In the genomic region with DNA sequence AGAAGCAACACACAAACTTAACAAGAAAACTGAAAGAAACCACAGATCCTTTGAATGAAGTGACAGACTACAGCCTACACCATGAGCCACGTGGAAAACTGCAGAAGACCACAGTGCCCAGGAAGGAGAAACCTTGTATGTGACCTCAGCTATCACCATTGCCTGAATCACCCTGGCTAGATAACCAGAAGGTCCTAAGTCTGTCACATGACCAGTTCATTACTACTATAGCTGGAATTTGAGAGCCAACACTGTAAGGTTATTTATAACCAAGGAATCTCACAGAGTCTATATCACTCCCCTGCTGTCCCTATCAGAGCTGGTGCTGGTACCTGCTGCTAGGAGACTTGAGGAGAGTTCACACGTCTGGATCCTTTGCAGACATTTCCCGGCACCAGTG, we compare ENCODE assay signal across 1 cellular context.
TF ChIP-seq lines count a peak whose summit lies in the region.

No MANE protein-coding gene starts in this region.

TF ChIP-seq in K562, 482 proteins besides CTCF, POLR2A, EP300 and RAD21 (continued from another document and continues in another):
- TF ChIP-seq, protein P1, sequence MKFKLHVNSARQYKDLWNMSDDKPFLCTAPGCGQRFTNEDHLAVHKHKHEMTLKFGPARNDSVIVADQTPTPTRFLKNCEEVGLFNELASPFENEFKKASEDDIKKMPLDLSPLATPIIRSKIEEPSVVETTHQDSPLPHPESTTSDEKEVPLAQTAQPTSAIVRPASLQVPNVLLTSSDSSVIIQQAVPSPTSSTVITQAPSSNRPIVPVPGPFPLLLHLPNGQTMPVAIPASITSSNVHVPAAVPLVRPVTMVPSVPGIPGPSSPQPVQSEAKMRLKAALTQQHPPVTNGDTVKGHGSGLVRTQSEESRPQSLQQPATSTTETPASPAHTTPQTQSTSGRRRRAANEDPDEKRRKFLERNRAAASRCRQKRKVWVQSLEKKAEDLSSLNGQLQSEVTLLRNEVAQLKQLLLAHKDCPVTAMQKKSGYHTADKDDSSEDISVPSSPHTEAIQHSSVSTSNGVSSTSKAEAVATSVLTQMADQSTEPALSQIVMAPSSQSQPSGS (CRISPR knock-in tag; IDR thresholded peaks at IDR 0.05): no peak
- TF ChIP-seq FOS (IDR thresholded peaks at IDR 0.05; ENCODE audit: extremely low read depth, insufficient read length) (no peak), SAP30 (IDR thresholded peaks at IDR 0.05; ENCODE audit: borderline replicate concordance, insufficient read depth, low read depth, low read length, poor library complexity, severe bottlenecking) (no peak), HOXB6 (CRISPR knock-in tag; IDR thresholded peaks at IDR 0.05; ENCODE audit: borderline replicate concordance) (no peak), HDAC8 (tag; IDR thresholded peaks at IDR 0.05) (no peak), ZSCAN29 (IDR thresholded peaks at IDR 0.05) (no peak), ZZZ3 (IDR thresholded peaks at IDR 0.05) (no peak), KDM4B (IDR thresholded peaks at IDR 0.05; ENCODE audit: borderline replicate concordance in 2 of 2, low read depth in 1 of 2) (no peak), NR2C1 (IDR thresholded peaks at IDR 0.05) (no peak), NR2C1 (tag; IDR thresholded peaks at IDR 0.05) (0 out of 2 replicates have a peak, but pooled peaks have one; percentile 53), KAT2B (IDR thresholded peaks at IDR 0.05; ENCODE audit: low read depth, low read length) (no peak), FIP1L1 (IDR thresholded peaks at IDR 0.05; ENCODE audit: low read depth, low read length, poor library complexity, severe bottlenecking) (no peak), PML (IDR thresholded peaks at IDR 0.05; ENCODE audit: low read length) (no peak), RFX1 (IDR thresholded peaks at IDR 0.05) (no peak), NCOA4 (IDR thresholded peaks at IDR 0.05; ENCODE audit: partially characterized antibody) (no peak), ZNF764 (CRISPR knock-in tag; IDR thresholded peaks at IDR 0.05; ENCODE audit: low read depth) (no peak), ESRRB (CRISPR knock-in tag; IDR thresholded peaks at IDR 0.05; ENCODE audit: borderline replicate concordance) (no peak), NCOR1 (IDR thresholded peaks at IDR 0.05) (no peak), ZNF699 (CRISPR knock-in tag; IDR thresholded peaks at IDR 0.05; ENCODE audit: insufficient replicate concordance) (no peak), HDAC2 (IDR thresholded peaks at IDR 0.05) (no peak), TAF1 (IDR thresholded peaks at IDR 0.05; ENCODE audit: control insufficient read depth, extremely low read depth, insufficient read depth, low read length, severe bottlenecking) (no peak), TEAD4 (IDR thresholded peaks at IDR 0.05; ENCODE audit: low read length) (peak; percentile 31; the same call in 1 of the 2 replicates), TEAD4 (CRISPR knock-in tag; IDR thresholded peaks at IDR 0.05; ENCODE audit: borderline replicate concordance) (no peak), CBFA2T2 (conservative IDR thresholded peaks at IDR 0.05) (peak; percentile 21; the same call in 1 of the 2 replicates), NFIC (IDR thresholded peaks at IDR 0.05) (no peak), FOXJ2 (tag; IDR thresholded peaks at IDR 0.05) (no peak), ZBED1 (IDR thresholded peaks at IDR 0.05) (no peak), CBFA2T3 (IDR thresholded peaks at IDR 0.05) (peak; percentile 46), CREB1 (IDR thresholded peaks at IDR 0.05) (no peak), CREB1 (CRISPR knock-in tag; IDR thresholded peaks at IDR 0.05) (no peak), ZNF324 (CRISPR knock-in tag; IDR thresholded peaks at IDR 0.05) (no peak), NUFIP1 (IDR thresholded peaks at IDR 0.05; ENCODE audit: partially characterized antibody) (no peak), RAD51 (IDR thresholded peaks at IDR 0.05; ENCODE audit: borderline replicate concordance, low read depth) (peak; percentile 45; the same call in 1 of the 2 replicates), NFATC3 (IDR thresholded peaks at IDR 0.05) (no peak), POLR2H (tag; IDR thresholded peaks at IDR 0.05; ENCODE audit: low read depth) (no peak)
- TF ChIP-seq, protein P2, sequence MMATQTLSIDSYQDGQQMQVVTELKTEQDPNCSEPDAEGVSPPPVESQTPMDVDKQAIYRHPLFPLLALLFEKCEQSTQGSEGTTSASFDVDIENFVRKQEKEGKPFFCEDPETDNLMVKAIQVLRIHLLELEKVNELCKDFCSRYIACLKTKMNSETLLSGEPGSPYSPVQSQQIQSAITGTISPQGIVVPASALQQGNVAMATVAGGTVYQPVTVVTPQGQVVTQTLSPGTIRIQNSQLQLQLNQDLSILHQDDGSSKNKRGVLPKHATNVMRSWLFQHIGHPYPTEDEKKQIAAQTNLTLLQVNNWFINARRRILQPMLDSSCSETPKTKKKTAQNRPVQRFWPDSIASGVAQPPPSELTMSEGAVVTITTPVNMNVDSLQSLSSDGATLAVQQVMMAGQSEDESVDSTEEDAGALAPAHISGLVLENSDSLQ (IDR thresholded peaks at IDR 0.05): no peak
- TF ChIP-seq, protein P3, sequence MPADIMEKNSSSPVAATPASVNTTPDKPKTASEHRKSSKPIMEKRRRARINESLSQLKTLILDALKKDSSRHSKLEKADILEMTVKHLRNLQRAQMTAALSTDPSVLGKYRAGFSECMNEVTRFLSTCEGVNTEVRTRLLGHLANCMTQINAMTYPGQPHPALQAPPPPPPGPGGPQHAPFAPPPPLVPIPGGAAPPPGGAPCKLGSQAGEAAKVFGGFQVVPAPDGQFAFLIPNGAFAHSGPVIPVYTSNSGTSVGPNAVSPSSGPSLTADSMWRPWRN (IDR thresholded peaks at IDR 0.05; ENCODE audit: low read depth): no peak
- TF ChIP-seq, protein P4, sequence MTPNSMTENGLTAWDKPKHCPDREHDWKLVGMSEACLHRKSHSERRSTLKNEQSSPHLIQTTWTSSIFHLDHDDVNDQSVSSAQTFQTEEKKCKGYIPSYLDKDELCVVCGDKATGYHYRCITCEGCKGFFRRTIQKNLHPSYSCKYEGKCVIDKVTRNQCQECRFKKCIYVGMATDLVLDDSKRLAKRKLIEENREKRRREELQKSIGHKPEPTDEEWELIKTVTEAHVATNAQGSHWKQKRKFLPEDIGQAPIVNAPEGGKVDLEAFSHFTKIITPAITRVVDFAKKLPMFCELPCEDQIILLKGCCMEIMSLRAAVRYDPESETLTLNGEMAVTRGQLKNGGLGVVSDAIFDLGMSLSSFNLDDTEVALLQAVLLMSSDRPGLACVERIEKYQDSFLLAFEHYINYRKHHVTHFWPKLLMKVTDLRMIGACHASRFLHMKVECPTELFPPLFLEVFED (CRISPR knock-in tag; conservative IDR thresholded peaks at IDR 0.05): no peak
- TF ChIP-seq, protein P5, sequence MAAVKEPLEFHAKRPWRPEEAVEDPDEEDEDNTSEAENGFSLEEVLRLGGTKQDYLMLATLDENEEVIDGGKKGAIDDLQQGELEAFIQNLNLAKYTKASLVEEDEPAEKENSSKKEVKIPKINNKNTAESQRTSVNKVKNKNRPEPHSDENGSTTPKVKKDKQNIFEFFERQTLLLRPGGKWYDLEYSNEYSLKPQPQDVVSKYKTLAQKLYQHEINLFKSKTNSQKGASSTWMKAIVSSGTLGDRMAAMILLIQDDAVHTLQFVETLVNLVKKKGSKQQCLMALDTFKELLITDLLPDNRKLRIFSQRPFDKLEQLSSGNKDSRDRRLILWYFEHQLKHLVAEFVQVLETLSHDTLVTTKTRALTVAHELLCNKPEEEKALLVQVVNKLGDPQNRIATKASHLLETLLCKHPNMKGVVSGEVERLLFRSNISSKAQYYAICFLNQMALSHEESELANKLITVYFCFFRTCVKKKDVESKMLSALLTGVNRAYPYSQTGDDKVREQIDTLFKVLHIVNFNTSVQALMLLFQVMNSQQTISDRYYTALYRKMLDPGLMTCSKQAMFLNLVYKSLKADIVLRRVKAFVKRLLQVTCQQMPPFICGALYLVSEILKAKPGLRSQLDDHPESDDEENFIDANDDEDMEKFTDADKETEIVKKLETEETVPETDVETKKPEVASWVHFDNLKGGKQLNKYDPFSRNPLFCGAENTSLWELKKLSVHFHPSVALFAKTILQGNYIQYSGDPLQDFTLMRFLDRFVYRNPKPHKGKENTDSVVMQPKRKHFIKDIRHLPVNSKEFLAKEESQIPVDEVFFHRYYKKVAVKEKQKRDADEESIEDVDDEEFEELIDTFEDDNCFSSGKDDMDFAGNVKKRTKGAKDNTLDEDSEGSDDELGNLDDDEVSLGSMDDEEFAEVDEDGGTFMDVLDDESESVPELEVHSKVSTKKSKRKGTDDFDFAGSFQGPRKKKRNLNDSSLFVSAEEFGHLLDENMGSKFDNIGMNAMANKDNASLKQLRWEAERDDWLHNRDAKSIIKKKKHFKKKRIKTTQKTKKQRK (IDR thresholded peaks at IDR 0.05; ENCODE audit: borderline replicate concordance, low read depth, low read length): no peak
- TF ChIP-seq, protein P6, sequence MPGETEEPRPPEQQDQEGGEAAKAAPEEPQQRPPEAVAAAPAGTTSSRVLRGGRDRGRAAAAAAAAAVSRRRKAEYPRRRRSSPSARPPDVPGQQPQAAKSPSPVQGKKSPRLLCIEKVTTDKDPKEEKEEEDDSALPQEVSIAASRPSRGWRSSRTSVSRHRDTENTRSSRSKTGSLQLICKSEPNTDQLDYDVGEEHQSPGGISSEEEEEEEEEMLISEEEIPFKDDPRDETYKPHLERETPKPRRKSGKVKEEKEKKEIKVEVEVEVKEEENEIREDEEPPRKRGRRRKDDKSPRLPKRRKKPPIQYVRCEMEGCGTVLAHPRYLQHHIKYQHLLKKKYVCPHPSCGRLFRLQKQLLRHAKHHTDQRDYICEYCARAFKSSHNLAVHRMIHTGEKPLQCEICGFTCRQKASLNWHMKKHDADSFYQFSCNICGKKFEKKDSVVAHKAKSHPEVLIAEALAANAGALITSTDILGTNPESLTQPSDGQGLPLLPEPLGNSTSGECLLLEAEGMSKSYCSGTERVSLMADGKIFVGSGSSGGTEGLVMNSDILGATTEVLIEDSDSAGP (CRISPR knock-in tag; IDR thresholded peaks at IDR 0.05): no peak
- TF ChIP-seq, protein P7, sequence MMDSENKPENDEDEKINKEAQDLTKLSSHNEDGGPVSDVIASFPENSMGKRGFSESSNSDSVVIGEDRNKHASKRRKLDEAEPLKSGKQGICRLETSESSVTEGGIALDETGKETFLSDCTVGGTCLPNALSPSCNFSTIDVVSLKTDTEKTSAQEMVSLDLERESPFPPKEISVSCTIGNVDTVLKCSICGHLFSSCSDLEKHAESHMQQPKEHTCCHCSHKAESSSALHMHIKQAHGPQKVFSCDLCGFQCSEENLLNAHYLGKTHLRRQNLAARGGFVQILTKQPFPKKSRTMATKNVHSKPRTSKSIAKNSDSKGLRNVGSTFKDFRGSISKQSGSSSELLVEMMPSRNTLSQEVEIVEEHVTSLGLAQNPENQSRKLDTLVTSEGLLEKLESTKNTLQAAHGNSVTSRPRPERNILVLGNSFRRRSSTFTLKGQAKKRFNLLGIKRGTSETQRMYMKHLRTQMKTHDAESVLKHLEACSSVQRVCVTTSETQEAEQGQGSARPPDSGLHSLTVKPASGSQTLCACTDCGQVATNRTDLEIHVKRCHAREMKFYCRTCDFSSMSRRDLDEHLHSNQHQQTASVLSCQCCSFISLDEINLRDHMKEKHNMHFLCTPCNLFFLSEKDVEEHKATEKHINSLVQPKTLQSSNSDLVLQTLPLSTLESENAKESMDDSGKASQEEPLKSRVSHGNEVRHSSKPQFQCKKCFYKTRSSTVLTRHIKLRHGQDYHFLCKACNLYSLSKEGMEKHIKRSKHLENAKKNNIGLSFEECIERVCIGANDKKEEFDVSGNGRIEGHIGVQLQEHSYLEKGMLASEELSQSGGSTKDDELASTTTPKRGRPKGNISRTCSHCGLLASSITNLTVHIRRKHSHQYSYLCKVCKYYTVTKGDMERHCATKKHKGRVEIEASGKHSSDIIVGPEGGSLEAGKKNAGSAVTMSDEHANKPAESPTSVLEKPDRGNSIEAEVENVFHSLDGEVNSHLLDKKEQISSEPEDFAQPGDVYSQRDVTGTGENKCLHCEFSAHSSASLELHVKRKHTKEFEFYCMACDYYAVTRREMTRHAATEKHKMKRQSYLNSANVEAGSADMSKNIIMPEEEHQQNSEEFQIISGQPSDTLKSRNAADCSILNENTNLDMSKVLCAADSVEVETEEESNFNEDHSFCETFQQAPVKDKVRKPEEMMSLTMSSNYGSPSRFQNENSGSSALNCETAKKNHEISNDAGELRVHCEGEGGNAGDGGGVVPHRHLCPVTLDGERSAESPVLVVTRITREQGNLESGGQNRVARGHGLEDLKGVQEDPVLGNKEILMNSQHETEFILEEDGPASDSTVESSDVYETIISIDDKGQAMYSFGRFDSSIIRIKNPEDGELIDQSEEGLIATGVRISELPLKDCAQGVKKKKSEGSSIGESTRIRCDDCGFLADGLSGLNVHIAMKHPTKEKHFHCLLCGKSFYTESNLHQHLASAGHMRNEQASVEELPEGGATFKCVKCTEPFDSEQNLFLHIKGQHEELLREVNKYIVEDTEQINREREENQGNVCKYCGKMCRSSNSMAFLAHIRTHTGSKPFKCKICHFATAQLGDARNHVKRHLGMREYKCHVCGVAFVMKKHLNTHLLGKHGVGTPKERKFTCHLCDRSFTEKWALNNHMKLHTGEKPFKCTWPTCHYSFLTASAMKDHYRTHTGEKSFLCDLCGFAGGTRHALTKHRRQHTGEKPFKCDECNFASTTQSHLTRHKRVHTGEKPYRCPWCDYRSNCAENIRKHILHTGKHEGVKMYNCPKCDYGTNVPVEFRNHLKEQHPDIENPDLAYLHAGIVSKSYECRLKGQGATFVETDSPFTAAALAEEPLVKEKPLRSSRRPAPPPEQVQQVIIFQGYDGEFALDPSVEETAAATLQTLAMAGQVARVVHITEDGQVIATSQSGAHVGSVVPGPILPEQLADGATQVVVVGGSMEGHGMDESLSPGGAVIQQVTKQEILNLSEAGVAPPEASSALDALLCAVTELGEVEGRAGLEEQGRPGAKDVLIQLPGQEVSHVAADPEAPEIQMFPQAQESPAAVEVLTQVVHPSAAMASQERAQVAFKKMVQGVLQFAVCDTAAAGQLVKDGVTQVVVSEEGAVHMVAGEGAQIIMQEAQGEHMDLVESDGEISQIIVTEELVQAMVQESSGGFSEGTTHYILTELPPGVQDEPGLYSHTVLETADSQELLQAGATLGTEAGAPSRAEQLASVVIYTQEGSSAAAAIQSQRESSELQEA (IDR thresholded peaks at IDR 0.05; ENCODE audit: low read depth): no peak
- TF ChIP-seq, protein P8, sequence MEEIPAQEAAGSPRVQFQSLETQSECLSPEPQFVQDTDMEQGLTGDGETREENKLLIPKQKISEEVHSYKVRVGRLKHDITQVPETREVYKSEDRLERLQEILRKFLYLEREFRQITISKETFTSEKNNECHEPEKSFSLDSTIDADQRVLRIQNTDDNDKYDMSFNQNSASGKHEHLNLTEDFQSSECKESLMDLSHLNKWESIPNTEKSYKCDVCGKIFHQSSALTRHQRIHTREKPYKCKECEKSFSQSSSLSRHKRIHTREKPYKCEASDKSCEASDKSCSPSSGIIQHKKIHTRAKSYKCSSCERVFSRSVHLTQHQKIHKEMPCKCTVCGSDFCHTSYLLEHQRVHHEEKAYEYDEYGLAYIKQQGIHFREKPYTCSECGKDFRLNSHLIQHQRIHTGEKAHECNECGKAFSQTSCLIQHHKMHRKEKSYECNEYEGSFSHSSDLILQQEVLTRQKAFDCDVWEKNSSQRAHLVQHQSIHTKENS (CRISPR knock-in tag; IDR thresholded peaks at IDR 0.05): no peak
- TF ChIP-seq, protein P9, sequence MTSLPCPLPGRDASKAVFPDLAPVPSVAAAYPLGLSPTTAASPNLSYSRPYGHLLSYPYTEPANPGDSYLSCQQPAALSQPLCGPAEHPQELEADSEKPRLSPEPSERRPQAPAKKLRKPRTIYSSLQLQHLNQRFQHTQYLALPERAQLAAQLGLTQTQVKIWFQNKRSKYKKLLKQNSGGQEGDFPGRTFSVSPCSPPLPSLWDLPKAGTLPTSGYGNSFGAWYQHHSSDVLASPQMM (CRISPR knock-in tag; IDR thresholded peaks at IDR 0.05): no peak
- TF ChIP-seq, protein P10, sequence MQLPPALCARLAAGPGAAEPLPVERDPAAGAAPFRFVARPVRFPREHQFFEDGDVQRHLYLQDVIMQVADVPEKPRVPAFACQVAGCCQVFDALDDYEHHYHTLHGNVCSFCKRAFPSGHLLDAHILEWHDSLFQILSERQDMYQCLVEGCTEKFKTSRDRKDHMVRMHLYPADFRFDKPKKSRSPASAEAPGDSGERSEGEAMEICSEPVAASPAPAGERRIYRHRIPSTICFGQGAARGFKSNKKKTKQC (CRISPR knock-in tag; IDR thresholded peaks at IDR 0.05): no peak
